ENCODE assay signal across 8 cellular contexts in genomic region chr12:112380663-112381420, GRCh38. TPM values are rescaled to one million over a fixed set of nuclear protein-coding genes. Genes with fewer than 3 reads are reported as not detected.
DNase-seq lines count a peak whose midpoint lies in the region; ATAC-seq, FAIRE-seq and TF ChIP-seq lines count a peak whose summit lies in the region.

No MANE protein-coding gene starts in this region.

- TF ChIP-seq CTCF in bronchial epithelial cell (IDR thresholded peaks at IDR 0.05; ENCODE audit: insufficient read depth, low read length, severe bottlenecking) (no peak), HepG2 (CRISPR knock-in tag; IDR thresholded peaks at IDR 0.05) (no peak), suprapubic skin (IDR thresholded peaks at IDR 0.05) (no peak)

- peak overlapping the region; percentile 82 for H3K9ac ChIP-seq in HepG2 (ENCODE audit: insufficient read depth, low read depth, low read length)

- H3K9me3 ChIP-seq in MG63 (no peaks in the 10 kb centered on the region), HepG2 (ENCODE audit: low read length) (no peaks in the 10 kb centered on the region), suprapubic skin (no peaks in the 10 kb centered on the region)

- TF ChIP-seq POLR2A in HepG2 (IDR thresholded peaks at IDR 0.05; ENCODE audit: insufficient read depth in 1 of 2, low read depth in 2 of 2, low read length in 2 of 2) (no peak), suprapubic skin (IDR thresholded peaks at IDR 0.05) (no peak)

- FAIRE-seq in bronchial epithelial cell (lab: Jason Lieb, UNC) (no peak), HepG2 (lab: Jason Lieb, UNC) (no peak)

- TF ChIP-seq RAD21 in HepG2 (CRISPR knock-in tag; IDR thresholded peaks at IDR 0.05), result peak; percentile 17; the same call in 1 of the 2 replicates

- POLR2A ChIA-PET in HepG2 (lab: Yijun Ruan, JAX), result interaction anchor here (1.2 kb wide), 1 partner anchor 15 kb away, joined by 3 read pairs; no protein-coding TSS in a partner anchor

- H3K79me2 ChIP-seq in HepG2 (ENCODE audit: insufficient read depth, low read length), result peaks cover 35% of the 10 kb centered on the region

- H3K4me3 ChIP-seq in MG63 (peak overlapping the region; percentile 64), bronchial epithelial cell (ENCODE audit: low read depth, low read length) (peak overlapping the region; percentile 69), HepG2 (replicated peaks in 1 of 3; ENCODE audit: insufficient read depth in 1 of 3, low read depth in 2 of 3, low read length in 3 of 3) (peak overlapping the region; percentile 80 to 90 (median 87)), suprapubic skin (peak overlapping the region; percentile 75)

- CTCF ChIA-PET in HepG2 (lab: Yijun Ruan, JAX; ENCODE audit: low intra/inter-chr PET ratio, low total read pairs), result no interaction called here

- intact Hi-C loops in HepG2 (cut with micrococcal nuclease; ENCODE audit: unreplicated experiment), result loop anchor here (10.0 kb wide), 2 partner anchors 56 to 96 kb away; no protein-coding TSS in a partner anchor

- H3K27me3 ChIP-seq in MG63 (no peaks in the 10 kb centered on the region), bronchial epithelial cell (ENCODE audit: control insufficient read depth, insufficient read depth, low read length) (no peaks in the 10 kb centered on the region), HepG2 (ENCODE audit: control insufficient read depth in 1 of 2, insufficient read depth in 2 of 2, low read length in 2 of 2) (no peaks in the 10 kb centered on the region; a peak in 1 of 5 replicates), suprapubic skin (no peaks in the 10 kb centered on the region)

- H3K36me3 ChIP-seq in MG63 (no peaks in the 10 kb centered on the region), bronchial epithelial cell (ENCODE audit: control insufficient read depth, insufficient read depth, low read length) (no peaks in the 10 kb centered on the region), HepG2 (replicated peaks in 1 of 2; ENCODE audit: control insufficient read depth in 1 of 2, insufficient read depth in 2 of 2, low read length in 2 of 2) (no peaks in the 10 kb centered on the region), suprapubic skin (no peaks in the 10 kb centered on the region)

- DNase-seq in EL (peak; percentile 27), MG63 (no peak), bronchial epithelial cell (ENCODE audit: low read depth) (no peak), HepG2 (ENCODE audit: low spot score) (no peak), suprapubic skin (ENCODE audit: low spot score in 2 of 2) (no peak), DMS53 (lab: John Stamatoyannopoulos, UW) (no peak), mucosa of gallbladder (ENCODE audit: low spot score) (no peak)

- in situ Hi-C loops in HepG2 (cut with HindIII; ENCODE audit: extremely low pct_ligation_motif_present, low pct_unique_long_range_greater_than_20kb), result no loop called here

- 56% methylated on average over 25 of the region's 34 CpGs for WGBS in HepG2 (ENCODE audit: low lambda C conversion rate)
- 65% methylated on average over 23 of the region's 34 CpGs for WGBS in suprapubic skin

- BruUV-seq in HepG2 (replicated peaks; lab: Mats Ljungman, UMichigan), result TSS peak; percentile 61

- peak; percentile 26 for ATAC-seq in HepG2
- no peak for ATAC-seq in GM19452 (IDR thresholded peaks at IDR 0.05; ENCODE audit: unreplicated experiment)

- H4K20me1 ChIP-seq in HepG2 (ENCODE audit: insufficient read depth, low read length), result peaks cover 8% of the 10 kb centered on the region; the same call in 1 of the 2 replicates

- H2AFZ ChIP-seq in HepG2 (ENCODE audit: low read length), result no peak overlapping the region

- peak overlapping the region; percentile 88 for H3K4me2 ChIP-seq in HepG2 (ENCODE audit: low read depth, low read length)

- TF ChIP-seq EP300 in HepG2 (IDR thresholded peaks at IDR 0.05; ENCODE audit: low read depth in 2 of 2, low read length in 2 of 2) (no peak), HepG2 (CRISPR knock-in tag; IDR thresholded peaks at IDR 0.05; ENCODE audit: borderline replicate concordance) (no peak), suprapubic skin (IDR thresholded peaks at IDR 0.05) (no peak)

- H3K27ac ChIP-seq in HepG2 (ENCODE audit: extremely low read length, insufficient read depth, low read length), result peak overlapping the region; percentile 68
- H3K27ac ChIP-seq in suprapubic skin, result no peak overlapping the region

- H3K4me1 ChIP-seq in HepG2 (ENCODE audit: insufficient read depth, low read length) (peaks cover 19% of the 10 kb centered on the region), suprapubic skin (peaks cover 18% of the 10 kb centered on the region)

RNA-seq across cellular contexts. Expression of gene HECTD4, which starts 1.4 kb away (rescaled TPM):
- total RNA-seq in MG63 (2014; rRNA removed; shearing (Covaris generic); ENCODE audit: low replicate concordance), result 8.0 TPM in 2 replicates
- total RNA-seq in bronchial epithelial cell (12.9 and 18.7 TPM in 2 replicates), HepG2 (2016; rRNA removed; fragmentation: Illumina TruSeq; extraction: Trizol) (11.4 and 13.7 TPM in 2 replicates), suprapubic skin (100 to 1,000 TPM in 1 of 4 donors, 10 to 100 TPM in 3; 53.7 to 168 (median 62.9) TPM), mucosa of gallbladder (49.1 TPM)
- 11.3 and 14.3 TPM in 2 replicates for total RNA-seq in HepG2 (2016; cell fraction: cytosol; rRNA removed; fragmentation: Illumina TruSeq; extraction: Trizol; ENCODE audit: low read depth)
- 10.5 and 12.2 TPM in 2 replicates for total RNA-seq in HepG2 (2016; cell fraction: insoluble cytoplasmic fraction; rRNA removed; fragmentation: Illumina TruSeq; extraction: Trizol)
- total RNA-seq in HepG2 (2016; cell fraction: membrane; rRNA removed; fragmentation: Illumina TruSeq; extraction: Trizol), result 9.8 and 10.9 TPM in 2 replicates
- 25.6 and 28.3 TPM in 2 replicates for total RNA-seq in HepG2 (2016; cell fraction: nucleus; rRNA removed; fragmentation: Illumina TruSeq; extraction: Trizol)
- polyA plus RNA-seq in HepG2 (2011; rRNA removed), result 8.0 and 9.0 TPM in 2 replicates
- 2.9 and 3.0 TPM in 2 replicates for polyA plus RNA-seq in HepG2 (2011; cell fraction: cytosol; rRNA removed)
- polyA plus RNA-seq in HepG2 (2011; cell fraction: nucleus; rRNA removed), result 38.9 and 47.2 TPM in 2 replicates
- polyA plus RNA-seq in HepG2 (2012), result 14.6 and 17.7 TPM in 2 replicates
- 0.88 and 1.8 TPM in 2 replicates for polyA plus RNA-seq in HepG2 (2016; cell fraction: cytosol; fragmentation: Illumina TruSeq; extraction: Trizol; ENCODE audit: low read depth)
- 10.1 and 11.0 TPM in 2 replicates for polyA plus RNA-seq in HepG2 (2016; cell fraction: insoluble cytoplasmic fraction; fragmentation: Illumina TruSeq; extraction: Trizol; ENCODE audit: low read depth)
- 3.2 and 4.0 TPM in 2 replicates for polyA plus RNA-seq in HepG2 (2016; cell fraction: membrane; fragmentation: Illumina TruSeq; extraction: Trizol; ENCODE audit: low read depth)
- polyA plus RNA-seq in HepG2 (2016; cell fraction: nucleus; fragmentation: Illumina TruSeq; extraction: Trizol; ENCODE audit: insufficient read depth, low read depth), result 60.5 and 66.6 TPM in 2 replicates
- polyA minus RNA-seq in HepG2 (2011; rRNA and poly(A)+ RNA removed; ENCODE audit: low replicate concordance), result 23.1 and 24.7 TPM in 2 replicates
- polyA minus RNA-seq in HepG2 (2011; cell fraction: cytosol; rRNA and poly(A)+ RNA removed), result 11.1 and 16.9 TPM in 2 replicates
- polyA minus RNA-seq in HepG2 (2011; cell fraction: nucleus; rRNA and poly(A)+ RNA removed), result 62.1 and 75.8 TPM in 2 replicates

RNA-seq across cellular contexts. Expression of gene RPL6, which starts 28.6 kb away (rescaled TPM):
- total RNA-seq in MG63 (2014; rRNA removed; shearing (Covaris generic); ENCODE audit: low replicate concordance), result 2,256 and 2,803 TPM in 2 replicates
- total RNA-seq in bronchial epithelial cell (1,046 and 1,320 TPM in 2 replicates), HepG2 (2016; rRNA removed; fragmentation: Illumina TruSeq; extraction: Trizol) (1,551 and 2,121 TPM in 2 replicates), suprapubic skin (1,000 to 10,000 TPM; 1,161 to 1,752 (median 1,687) TPM), mucosa of gallbladder (769 TPM)
- total RNA-seq in HepG2 (2016; cell fraction: cytosol; rRNA removed; fragmentation: Illumina TruSeq; extraction: Trizol; ENCODE audit: low read depth), result 1,569 and 1,799 TPM in 2 replicates
- total RNA-seq in HepG2 (2016; cell fraction: insoluble cytoplasmic fraction; rRNA removed; fragmentation: Illumina TruSeq; extraction: Trizol), result 1,519 and 2,147 TPM in 2 replicates
- total RNA-seq in HepG2 (2016; cell fraction: membrane; rRNA removed; fragmentation: Illumina TruSeq; extraction: Trizol), result 3,064 and 3,242 TPM in 2 replicates
- 617 and 644 TPM in 2 replicates for total RNA-seq in HepG2 (2016; cell fraction: nucleus; rRNA removed; fragmentation: Illumina TruSeq; extraction: Trizol)
- 1,589 and 1,719 TPM in 2 replicates for polyA plus RNA-seq in HepG2 (2011; rRNA removed)
- 1,215 and 1,505 TPM in 2 replicates for polyA plus RNA-seq in HepG2 (2011; cell fraction: cytosol; rRNA removed)
- polyA plus RNA-seq in HepG2 (2011; cell fraction: nucleus; rRNA removed), result 260 and 378 TPM in 2 replicates
- polyA plus RNA-seq in HepG2 (2012), result 1,569 and 1,801 TPM in 2 replicates
- polyA plus RNA-seq in HepG2 (2016; cell fraction: cytosol; fragmentation: Illumina TruSeq; extraction: Trizol; ENCODE audit: low read depth), result 2,496 and 2,739 TPM in 2 replicates
- polyA plus RNA-seq in HepG2 (2016; cell fraction: insoluble cytoplasmic fraction; fragmentation: Illumina TruSeq; extraction: Trizol; ENCODE audit: low read depth), result 2,631 and 2,728 TPM in 2 replicates
- polyA plus RNA-seq in HepG2 (2016; cell fraction: membrane; fragmentation: Illumina TruSeq; extraction: Trizol; ENCODE audit: low read depth), result 3,716 and 3,916 TPM in 2 replicates
- polyA plus RNA-seq in HepG2 (2016; cell fraction: nucleus; fragmentation: Illumina TruSeq; extraction: Trizol; ENCODE audit: insufficient read depth, low read depth), result 1,083 and 1,121 TPM in 2 replicates
- 207 and 602 TPM in 2 replicates for polyA minus RNA-seq in HepG2 (2011; rRNA and poly(A)+ RNA removed; ENCODE audit: low replicate concordance)
- 269 and 339 TPM in 2 replicates for polyA minus RNA-seq in HepG2 (2011; cell fraction: cytosol; rRNA and poly(A)+ RNA removed)
- 197 and 255 TPM in 2 replicates for polyA minus RNA-seq in HepG2 (2011; cell fraction: nucleus; rRNA and poly(A)+ RNA removed)

RNA-seq across cellular contexts. Expression of gene PTPN11, which starts 37.9 kb away (rescaled TPM):
- total RNA-seq in MG63 (2014; rRNA removed; shearing (Covaris generic); ENCODE audit: low replicate concordance), result 18.5 and 48.3 TPM in 2 replicates
- 140 TPM in 2 replicates for total RNA-seq in bronchial epithelial cell
- total RNA-seq in HepG2 (2016; rRNA removed; fragmentation: Illumina TruSeq; extraction: Trizol), result 63.5 and 101 TPM in 2 replicates
- 33.6 and 33.7 TPM in 2 replicates for total RNA-seq in HepG2 (2016; cell fraction: cytosol; rRNA removed; fragmentation: Illumina TruSeq; extraction: Trizol; ENCODE audit: low read depth)
- 63.2 and 92.9 TPM in 2 replicates for total RNA-seq in HepG2 (2016; cell fraction: insoluble cytoplasmic fraction; rRNA removed; fragmentation: Illumina TruSeq; extraction: Trizol)
- total RNA-seq in HepG2 (2016; cell fraction: membrane; rRNA removed; fragmentation: Illumina TruSeq; extraction: Trizol), result 52.7 and 53.2 TPM in 2 replicates
- 39.5 and 46.8 TPM in 2 replicates for total RNA-seq in HepG2 (2016; cell fraction: nucleus; rRNA removed; fragmentation: Illumina TruSeq; extraction: Trizol)
- polyA plus RNA-seq in HepG2 (2011; rRNA removed), result 26.7 and 30.0 TPM in 2 replicates
- 27.0 and 32.0 TPM in 2 replicates for polyA plus RNA-seq in HepG2 (2011; cell fraction: cytosol; rRNA removed)
- 16.5 and 17.7 TPM in 2 replicates for polyA plus RNA-seq in HepG2 (2011; cell fraction: nucleus; rRNA removed)
- 36.3 and 36.9 TPM in 2 replicates for polyA plus RNA-seq in HepG2 (2012)
- polyA plus RNA-seq in HepG2 (2016; cell fraction: cytosol; fragmentation: Illumina TruSeq; extraction: Trizol; ENCODE audit: low read depth), result 5.9 and 6.2 TPM in 2 replicates
- polyA plus RNA-seq in HepG2 (2016; cell fraction: insoluble cytoplasmic fraction; fragmentation: Illumina TruSeq; extraction: Trizol; ENCODE audit: low read depth), result 68.9 and 69.6 TPM in 2 replicates
- polyA plus RNA-seq in HepG2 (2016; cell fraction: membrane; fragmentation: Illumina TruSeq; extraction: Trizol; ENCODE audit: low read depth), result 11.9 and 14.6 TPM in 2 replicates
- 40.4 and 40.7 TPM in 2 replicates for polyA plus RNA-seq in HepG2 (2016; cell fraction: nucleus; fragmentation: Illumina TruSeq; extraction: Trizol; ENCODE audit: insufficient read depth, low read depth)
- polyA minus RNA-seq in HepG2 (2011; rRNA and poly(A)+ RNA removed; ENCODE audit: low replicate concordance), result 22.4 and 59.7 TPM in 2 replicates
- 34.5 and 43.4 TPM in 2 replicates for polyA minus RNA-seq in HepG2 (2011; cell fraction: cytosol; rRNA and poly(A)+ RNA removed)
- 26.8 and 30.5 TPM in 2 replicates for polyA minus RNA-seq in HepG2 (2011; cell fraction: nucleus; rRNA and poly(A)+ RNA removed)
- total RNA-seq in suprapubic skin, result 10 to 100 TPM; 56.6 to 70.7 (median 65.3) TPM
- 96.8 TPM for total RNA-seq in mucosa of gallbladder
